ENCODE assay signal across 4 cellular contexts in the genomic region with DNA sequence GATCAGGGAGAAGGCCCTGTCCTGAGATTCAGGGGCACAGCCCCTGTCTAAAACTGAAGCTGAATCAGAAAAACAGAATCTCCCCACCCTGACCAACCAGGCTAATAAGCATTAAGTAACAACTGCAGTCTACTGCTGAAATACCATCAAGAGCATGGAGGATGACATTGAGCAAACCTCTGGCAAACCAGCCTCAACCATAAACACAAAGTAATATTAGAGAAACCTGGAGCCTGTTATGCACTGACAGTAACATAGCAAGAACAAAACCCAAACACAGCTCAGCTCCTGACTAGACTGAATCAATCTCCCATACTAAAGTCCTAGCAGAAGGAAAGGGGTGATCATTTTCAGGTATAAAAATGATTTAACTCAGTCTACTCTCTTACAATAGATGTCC. TPM values are rescaled to one million over a fixed set of nuclear protein-coding genes. Genes with fewer than 3 reads are reported as not detected.
"Had no signal": no experiment of that assay in that cellular context is flagged by ENCODE, and none has a peak within 500 bp of the region (broad histone marks: within the 10 kb centered on the region; RNA-seq: fewer than 3 reads in every experiment).

No MANE protein-coding gene starts in this region.

- ATAC-seq: GM12878 had no signal

- DNase-seq: GDM1, GF-D8 had no signal

- H3K4me3 ChIP-seq: GM12878 had no signal

RNA-seq across cellular contexts. Expression of a gene that starts 24.8 kb away (rescaled TPM):
- total RNA-seq: G401 had no signal
- polyA plus RNA-seq: GM12878 had no signal

RNA-seq across cellular contexts. Expression of a gene that starts 43.6 kb away (rescaled TPM):
- total RNA-seq: G401, GM12878 had no signal
